Comparison of ENCODE assay signal across 9 cellular contexts in the genomic region with DNA sequence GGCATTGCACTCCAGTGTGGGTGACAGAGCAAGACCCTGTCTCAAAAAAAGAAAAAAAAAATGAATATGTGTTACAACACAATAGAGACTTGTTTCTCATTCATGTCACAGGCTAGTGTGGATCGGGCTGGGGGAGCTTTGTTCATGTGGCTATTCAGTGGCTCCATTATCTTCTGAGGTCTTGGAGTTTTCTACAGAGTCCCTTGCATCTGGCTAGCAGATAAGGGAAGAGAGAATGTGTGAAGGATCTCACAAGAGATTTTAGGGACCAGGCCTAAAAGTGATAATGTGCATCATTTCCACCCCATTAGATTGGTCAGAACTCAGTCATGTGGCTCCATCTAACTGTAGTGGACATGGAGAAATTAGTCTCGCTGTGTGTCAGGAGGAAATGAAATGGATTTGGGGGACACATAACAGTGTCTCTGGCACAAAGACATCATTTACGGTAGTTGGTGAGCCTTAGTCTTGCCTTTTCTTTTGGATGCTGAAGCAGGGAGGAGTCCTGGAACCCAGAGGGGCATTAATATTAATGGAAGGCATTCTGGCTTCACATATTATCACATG. TPM values are rescaled to one million over a fixed set of nuclear protein-coding genes. Genes with fewer than 3 reads are reported as not detected.
DNase-seq lines count a peak whose midpoint lies in the region; ATAC-seq and TF ChIP-seq lines count a peak whose summit lies in the region.
"Had no signal": no experiment of that assay in that cellular context is flagged by ENCODE, and none has a peak within 500 bp of the region (broad histone marks: within the 10 kb centered on the region; RNA-seq: fewer than 3 reads in every experiment).

No MANE protein-coding gene starts in this region.

- peaks cover 24% of the 10 kb centered on the region for H3K4me1 Mint-ChIP-seq in activated CD4-positive, alpha-beta T cell treated with anti-CD3 and anti-CD28 coated beads, Interleukin-2, amount 10 ng/mL, durations not matched to agents 24 days and 14 days
- H3K4me1 Mint-ChIP-seq in activated naive CD8-positive, alpha-beta T cell (ENCODE audit: low read depth) = peaks cover 28% of the 10 kb centered on the region

- intact Hi-C loops in activated CD4-positive, alpha-beta T cell treated with anti-CD3 and anti-CD28 coated beads, Interleukin-2, amount 10 ng/mL, durations not matched to agents 24 days and 14 days (cut with micrococcal nuclease) = no loop called here
- intact Hi-C loops in left lung (cut with DNase I) = no loop called here

- H3K27me3 Mint-ChIP-seq in activated CD4-positive, alpha-beta T cell treated with anti-CD3 and anti-CD28 coated beads, Interleukin-2, amount 10 ng/mL, durations not matched to agents 24 days and 14 days = no peaks in the 10 kb centered on the region
- H3K27me3 Mint-ChIP-seq in activated naive CD8-positive, alpha-beta T cell = no peaks in the 10 kb centered on the region

- H3K27ac ChIP-seq in left lung = peak overlapping the region; percentile 78 to 91
- peak overlapping the region; percentile 20 for H3K27ac ChIP-seq in suprapubic skin

- no peak for TF ChIP-seq EP300 in suprapubic skin (IDR thresholded peaks at IDR 0.05)

- no peaks in the 10 kb centered on the region for H3K9me3 Mint-ChIP-seq in activated CD4-positive, alpha-beta T cell treated with anti-CD3 and anti-CD28 coated beads, Interleukin-2, amount 10 ng/mL, durations not matched to agents 24 days and 14 days
- no peaks in the 10 kb centered on the region for H3K9me3 Mint-ChIP-seq in activated naive CD8-positive, alpha-beta T cell (ENCODE audit: low read depth)

- DNase-seq in activated CD4-positive, alpha-beta T cell treated with anti-CD3 and anti-CD28 coated beads, Interleukin-2, amount 10 ng/mL, durations not matched to agents 24 days and 14 days = no peak
- DNase-seq in activated CD4-positive, alpha-beta T cell treated with anti-CD3 and anti-CD28 coated beads for 1 hour = no peak
- no peak for DNase-seq in left lung
- DNase-seq in suprapubic skin (ENCODE audit: low spot score in 2 of 2) = no peak
- DNase-seq in activated CD4-positive, CD25-positive, alpha-beta regulatory T cell treated with anti-CD3 and anti-CD28 coated beads, Interleukin-2, amount 50 U/mL, for 72 hours = no peak
- DNase-seq in cerebellar nuclear complex (lab: John Stamatoyannopoulos, UW) = no peak
- DNase-seq: NCI-H1105 treated with DMSO at 0.1 percent for 48 hours had no signal

- TF ChIP-seq CTCF in left lung (IDR thresholded peaks at IDR 0.05) (no peak), suprapubic skin (IDR thresholded peaks at IDR 0.05) (no peak)

- H3K27me3 ChIP-seq in left lung (no peaks in the 10 kb centered on the region), suprapubic skin (no peaks in the 10 kb centered on the region)

- H3K9me3 ChIP-seq in left lung = no peaks in the 10 kb centered on the region
- H3K9me3 ChIP-seq in suprapubic skin = no peaks in the 10 kb centered on the region

- ATAC-seq in left lung (no peak), HG03354 (IDR thresholded peaks at IDR 0.05; ENCODE audit: poor library complexity, severe bottlenecking, unreplicated experiment) (no peak)

- H3K4me1 ChIP-seq in left lung (peaks cover 22 to 85% of the 10 kb centered on the region in 2 donors), suprapubic skin (peaks cover 15% of the 10 kb centered on the region)

- H3K36me3 ChIP-seq in left lung (peaks cover 0 to 97% of the 10 kb centered on the region in 2 donors), suprapubic skin (peaks cover 64% of the 10 kb centered on the region)

- H3K27ac Mint-ChIP-seq in activated CD4-positive, alpha-beta T cell treated with anti-CD3 and anti-CD28 coated beads, Interleukin-2, amount 10 ng/mL, durations not matched to agents 24 days and 14 days = peak overlapping the region; percentile 44
- H3K27ac Mint-ChIP-seq in activated naive CD8-positive, alpha-beta T cell = peak overlapping the region; percentile 81

- H3K4me3 Mint-ChIP-seq in activated CD4-positive, alpha-beta T cell treated with anti-CD3 and anti-CD28 coated beads, Interleukin-2, amount 10 ng/mL, durations not matched to agents 24 days and 14 days = no peak overlapping the region
- peak overlapping the region; percentile 7 for H3K4me3 Mint-ChIP-seq in activated naive CD8-positive, alpha-beta T cell

- H3K4me3 ChIP-seq in left lung = no peak overlapping the region
- no peak overlapping the region for H3K4me3 ChIP-seq in suprapubic skin

- no peak for TF ChIP-seq POLR2A in suprapubic skin (IDR thresholded peaks at IDR 0.05)

- WGBS in suprapubic skin = 84% methylated on average over 3 of the region's 3 CpGs

- peaks cover 72% of the 10 kb centered on the region for H3K36me3 Mint-ChIP-seq in activated CD4-positive, alpha-beta T cell treated with anti-CD3 and anti-CD28 coated beads, Interleukin-2, amount 10 ng/mL, durations not matched to agents 24 days and 14 days (ENCODE audit: low read depth)
- H3K36me3 Mint-ChIP-seq in activated naive CD8-positive, alpha-beta T cell = peaks cover 8% of the 10 kb centered on the region

RNA-seq across cellular contexts. Expression of gene CASP10, which starts 32.4 kb away (rescaled TPM):
- 12.7 and 13.1 TPM in 2 replicates for total RNA-seq in activated CD4-positive, alpha-beta T cell treated with anti-CD3 and anti-CD28 coated beads, Interleukin-2, amount 10 ng/mL, durations not matched to agents 24 days and 14 days
- total RNA-seq in left lung = 10 to 100 TPM; 30.3 to 31.5 TPM
- 10 to 100 TPM in 1 of 4 donors, 1 to 10 TPM in 3; 3.7 to 19.0 (median 7.4) TPM for total RNA-seq in suprapubic skin

RNA-seq across cellular contexts. Expression of gene CFLAR, which starts 34.6 kb away (rescaled TPM):
- 402 and 415 TPM in 2 replicates for total RNA-seq in activated CD4-positive, alpha-beta T cell treated with anti-CD3 and anti-CD28 coated beads, Interleukin-2, amount 10 ng/mL, durations not matched to agents 24 days and 14 days
- total RNA-seq in left lung = 100 to 1,000 TPM; 278 to 327 TPM
- 100 to 1,000 TPM; 116 to 250 (median 147) TPM for total RNA-seq in suprapubic skin
